In the genomic region with DNA sequence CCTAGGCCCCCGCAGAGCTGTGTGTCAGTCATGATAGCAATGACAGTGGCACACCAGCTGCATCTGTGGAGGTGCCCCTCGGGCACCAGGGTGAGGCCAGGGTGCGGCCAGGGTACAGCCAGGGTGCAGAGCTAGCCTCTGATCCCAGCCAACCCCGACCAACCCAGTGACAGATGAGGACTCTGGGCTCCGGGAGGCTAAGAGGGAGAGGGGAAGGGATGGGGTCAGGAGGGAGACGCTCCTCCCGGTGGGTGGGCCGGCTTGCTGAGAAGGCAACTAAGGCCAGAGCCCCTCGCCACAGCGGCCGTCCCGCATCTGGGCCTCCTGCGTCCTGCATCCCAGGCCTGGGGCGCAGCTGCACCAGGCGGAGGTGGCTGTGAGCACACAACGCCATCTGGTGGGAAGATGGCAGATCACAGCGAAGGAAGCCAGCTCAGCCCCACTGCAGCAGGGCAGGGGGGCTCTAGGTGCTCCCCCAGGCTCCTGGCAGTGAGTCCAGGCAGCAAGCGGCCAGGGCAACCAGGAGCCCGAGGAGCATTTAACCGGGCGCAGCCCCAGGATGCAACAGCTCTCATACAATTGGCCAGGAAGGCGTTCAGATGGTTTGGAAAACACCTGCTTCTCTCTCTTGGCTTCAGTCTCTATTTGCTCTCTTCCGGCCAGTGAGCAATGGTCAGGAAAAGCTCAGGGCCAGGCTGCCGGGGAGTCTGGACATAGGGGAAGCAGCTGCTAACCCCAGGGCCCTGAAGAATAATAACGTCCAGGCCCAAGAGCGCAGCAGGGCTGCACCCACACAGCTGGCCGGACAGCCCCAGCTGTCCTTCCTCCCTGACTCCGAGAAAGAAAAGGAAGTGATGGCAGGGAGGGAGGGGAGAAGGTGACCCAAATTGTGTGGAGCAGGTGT, we compare ENCODE assay signal across 8 cellular contexts.
DNase-seq lines count a peak whose midpoint lies in the region; ATAC-seq, FAIRE-seq and TF ChIP-seq lines count a peak whose summit lies in the region.

No MANE protein-coding gene starts in this region.

- ATAC-seq in GM18868 (IDR thresholded peaks at IDR 0.05; ENCODE audit: unreplicated experiment): peak; percentile 86
- ATAC-seq in left ventricle myocardium superior: peak; percentile 76

- H3K36me3 ChIP-seq in adrenal gland (replicated peaks in 1 of 2) (no peaks in the 10 kb centered on the region), small intestine (ENCODE audit: control insufficient read depth in 2 of 2, insufficient read depth in 2 of 2, low read length in 2 of 2) (no peaks in the 10 kb centered on the region)

- H3K27me3 ChIP-seq in adrenal gland (no peaks in the 10 kb centered on the region), small intestine (ENCODE audit: control insufficient read depth in 2 of 2, insufficient read depth in 2 of 2, low read length in 2 of 2) (no peaks in the 10 kb centered on the region)

- no peak for FAIRE-seq in small intestine (lab: Jason Lieb, UNC)

- no peak overlapping the region for H3K27ac ChIP-seq in adrenal gland
- H3K27ac ChIP-seq in small intestine (ENCODE audit: low read depth in 1 of 2, low read length in 1 of 2): no peak overlapping the region

- WGBS in adrenal gland, 4 donors: 23 to 48% (median 26%) methylated on average over 10 to 28 of the region's 28 CpGs
- 24 to 28% (median 27%) methylated on average over 26 to 28 of the region's 28 CpGs for WGBS in small intestine, 3 donors

- H3K9me3 ChIP-seq in adrenal gland (replicated peaks in 1 of 3) (no peaks in the 10 kb centered on the region), small intestine (ENCODE audit: control insufficient read depth, low read depth) (no peaks in the 10 kb centered on the region)

- no peaks in the 10 kb centered on the region for H3K4me1 ChIP-seq in adrenal gland (replicated peaks in 1 of 2)
- H3K4me1 ChIP-seq in small intestine (ENCODE audit: control insufficient read depth in 2 of 2, insufficient read depth in 1 of 2, low read depth in 1 of 2, low read length in 1 of 2): no peaks in the 10 kb centered on the region

- intact Hi-C loops in adrenal gland (cut with DNase I) (no loop called here), left ventricle myocardium superior (cut with micrococcal nuclease) (no loop called here)

- TF ChIP-seq POLR2A in adrenal gland (IDR thresholded peaks at IDR 0.05): no peak

- H3K4me3 ChIP-seq in adrenal gland: no peak overlapping the region
- H3K4me3 ChIP-seq in small intestine (ENCODE audit: low read depth in 1 of 2, low read length in 2 of 2): no peak overlapping the region

- TF ChIP-seq CTCF in adrenal gland (IDR thresholded peaks at IDR 0.05): peak; percentile 41 to 69 (median 56)

- peak; percentile 76 for DNase-seq in Ammon's horn (ENCODE audit: low spot score)
- peak; percentile 36 for DNase-seq in NCI-H345 treated with DMSO at 0.1 percent for 48 hours (lab: John Stamatoyannopoulos, UW; ENCODE audit: unreplicated experiment)
- DNase-seq in adrenal gland: peak in 6 of 7 donors; percentile 20 to 60 (median 41)
- DNase-seq in left ventricle myocardium superior: peak; percentile 61
- DNase-seq in small intestine: peak; percentile 39
- no peak for DNase-seq in GOT3 (lab: John Stamatoyannopoulos, UW)
- DNase-seq in T1000 (lab: John Stamatoyannopoulos, UW): no peak

Comparison
In these comparisons a context has a peak if more than half of its experiments do, and no peak if none do; other contexts are left out.
1. DNase-seq: peak in Ammon's horn (single experiment), NCI-H345 treated with DMSO at 0.1 percent for 48 hours (single experiment), adrenal gland (6 of 7), left ventricle myocardium superior (single experiment) and small intestine (single experiment); none in GOT3 (single experiment) and T1000 (single experiment).